ENCODE assay signal across 12 cellular contexts in the genomic region with DNA sequence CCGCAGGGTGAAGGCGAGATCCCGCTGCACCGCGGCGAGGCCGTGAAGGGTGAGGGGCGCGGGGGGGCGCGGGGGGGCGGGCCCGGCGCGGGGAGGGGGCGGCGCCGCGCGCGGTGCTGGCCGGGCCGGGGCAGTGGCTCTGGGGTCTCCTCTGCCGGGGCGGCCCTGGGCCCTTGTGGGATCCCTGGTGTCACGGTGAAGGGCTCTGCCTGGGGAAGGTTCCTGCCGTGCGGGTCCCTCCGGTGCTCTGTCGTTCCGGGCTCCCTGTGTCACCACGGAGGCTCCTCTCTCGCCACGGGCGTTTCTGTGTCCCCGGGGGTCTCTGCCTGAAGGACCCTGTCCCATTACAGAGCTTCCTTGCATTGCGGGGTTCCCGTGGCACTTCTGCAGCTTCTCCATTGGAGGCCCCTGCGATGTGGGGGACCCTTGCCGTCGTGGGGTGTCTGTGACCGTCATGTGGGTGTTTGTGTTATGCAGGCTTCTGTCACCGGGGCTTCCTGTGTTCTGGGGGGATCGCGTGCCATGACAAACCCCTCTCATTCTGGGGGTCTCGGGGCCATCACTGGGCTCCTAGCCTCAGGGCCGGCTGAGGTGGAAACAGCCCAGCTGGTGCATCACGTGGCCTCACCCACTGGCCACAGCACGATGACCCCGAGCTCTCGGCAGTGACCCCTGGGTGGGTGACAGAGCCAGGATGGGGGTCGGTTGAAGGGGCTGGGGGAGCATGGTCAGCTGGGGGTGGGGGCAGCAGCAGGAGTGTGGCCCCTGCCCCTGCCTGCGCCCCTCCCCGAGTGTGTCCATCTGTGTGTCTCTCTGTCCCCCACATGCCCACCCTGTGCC. TPM values are rescaled to one million over a fixed set of nuclear protein-coding genes. Genes with fewer than 3 reads are reported as not detected.
A peak's percentile ranks its signal among the peaks of the same experiment; 100 is the strongest.
DNase-seq lines count a peak whose midpoint lies in the region; ATAC-seq, FAIRE-seq and TF ChIP-seq lines count a peak whose summit lies in the region.
"Had no signal": no experiment of that assay in that cellular context is flagged by ENCODE, and none has a peak within 500 bp of the region (broad histone marks: within the 10 kb centered on the region; RNA-seq: fewer than 3 reads in every experiment).

No MANE protein-coding gene starts in this region.

- no peak for TF ChIP-seq RAD21 in H1 (IDR thresholded peaks at IDR 0.05 in 1 of 2, conservative IDR thresholded peaks at IDR 0.05 in 1 of 2; ENCODE audit: low read depth in 2 of 2, low read length in 2 of 2)

- H3K14ac ChIP-seq in H1 (ENCODE audit: insufficient read length) (no peak overlapping the region), mesenchymal stem cell (ENCODE audit: low read length in 2 of 2) (peak overlapping the region in 1 of 2 experiments; percentile 48)

- H3K27ac ChIP-seq in H1 (ENCODE audit: low read depth, low read length) (no peak overlapping the region), mesenchymal stem cell (ENCODE audit: low read length, poor library complexity, severe bottlenecking) (no peak overlapping the region)
- H3K27ac ChIP-seq: 22Rv1 had no signal

- H2BK20ac ChIP-seq in H1 (ENCODE audit: low read length) = no peak overlapping the region

- no peak overlapping the region for H4K8ac ChIP-seq in H1 (ENCODE audit: extremely low read depth, insufficient read depth, low read length)
- no peak overlapping the region for H4K8ac ChIP-seq in mesenchymal stem cell (ENCODE audit: low read length)

- CTCF ChIA-PET in H1 (lab: Charles Lee; ENCODE audit: partially characterized antibody) = interaction anchor here (0.6 to 11.2 kb wide), 10 partner anchors 22 to 868 kb away, joined by 3 to 281 read pairs (median 6); partner anchors contain the start of genes ARSA and SYCE3

- no peak overlapping the region for H3K56ac ChIP-seq in H1 (replicated peaks; ENCODE audit: insufficient read length, low read depth, low read length)

- H3K23ac ChIP-seq in H1 (ENCODE audit: insufficient read length) (no peak overlapping the region), mesenchymal stem cell (ENCODE audit: low read length in 2 of 2) (no peak overlapping the region)

- H3K4ac ChIP-seq in H1 (replicated peaks; ENCODE audit: insufficient read length, low read depth, low read length) = no peak overlapping the region
- no peak overlapping the region for H3K4ac ChIP-seq in mesenchymal stem cell (ENCODE audit: low read depth in 1 of 2, low read length in 2 of 2)

- TF ChIP-seq CTCF in H1 (IDR thresholded peaks at IDR 0.05; ENCODE audit: control extremely low read depth in 1 of 3, insufficient read depth in 1 of 3, low read depth in 1 of 3, low read length in 3 of 3) (no peak), type B pancreatic cell (conservative IDR thresholded peaks at IDR 0.05) (no peak)

- H3K36me3 Mint-ChIP-seq in type B pancreatic cell = peaks cover 7% of the 10 kb centered on the region
- H3K36me3 Mint-ChIP-seq: naive thymus-derived CD8-positive, alpha-beta T cell had no signal

- H2AK5ac ChIP-seq in H1 (ENCODE audit: low read depth, low read length) (no peak overlapping the region), mesenchymal stem cell (ENCODE audit: low read length, severe bottlenecking) (no peak overlapping the region)

- peak; percentile 48 for DNase-seq in DMS53 (lab: John Stamatoyannopoulos, UW)
- no peak for DNase-seq in DMS53 treated with DMSO at 0.1 percent for 48 hours (lab: John Stamatoyannopoulos, UW; ENCODE audit: unreplicated experiment)
- DNase-seq in H1 (ENCODE audit: low read depth in 1 of 2, low spot score in 2 of 2) = no peak
- no peak for DNase-seq in mesenchymal stem cell
- no peak for DNase-seq in type B pancreatic cell (ENCODE audit: extremely low spot score, unreplicated experiment)
- DNase-seq: activated T-cell treated with anti-CD3 and anti-CD28 coated beads, Interleukin-2, amount 50 U/mL, for 1 hour had no signal

- H3K4me1 Mint-ChIP-seq in type B pancreatic cell (ENCODE audit: unreplicated experiment) = peaks cover 15% of the 10 kb centered on the region

- H3K9ac ChIP-seq in H1 (replicated peaks in 1 of 4; ENCODE audit: extremely low read depth in 1 of 4, low read depth in 3 of 4, low read length in 3 of 4) (no peak overlapping the region), mesenchymal stem cell (ENCODE audit: low read length) (peak overlapping the region; percentile 72)

- no peak for TF ChIP-seq EP300 in H1 (IDR thresholded peaks at IDR 0.05; ENCODE audit: borderline replicate concordance in 1 of 2, low read depth in 2 of 2, low read length in 2 of 2)

- no peak for FAIRE-seq in H1 (lab: Jason Lieb, UNC)

- ATAC-seq in HG03045 (IDR thresholded peaks at IDR 0.05; ENCODE audit: unreplicated experiment) (no peak), GM21737 (IDR thresholded peaks at IDR 0.05; ENCODE audit: unreplicated experiment) (no peak), HG03095 (IDR thresholded peaks at IDR 0.05; ENCODE audit: unreplicated experiment) (no peak)
- ATAC-seq: naive thymus-derived CD8-positive, alpha-beta T cell had no signal

- H2BK120ac ChIP-seq in H1 (replicated peaks; ENCODE audit: low read depth, low read length) (no peak overlapping the region), mesenchymal stem cell (ENCODE audit: low read depth, low read length) (no peak overlapping the region)

- H3K27me3 ChIP-seq in H1 (replicated peaks in 1 of 4; ENCODE audit: control insufficient read depth in 3 of 4, extremely low read depth in 1 of 4, insufficient read depth in 3 of 4, low read length in 3 of 4) = peaks cover 6 to 24% (median 14%) of the 10 kb centered on the region in 4 experiments; a peak in 6 of 7 replicates
- H3K27me3 ChIP-seq in mesenchymal stem cell (ENCODE audit: control insufficient read depth in 1 of 2, insufficient read depth in 1 of 2, low read length in 2 of 2) = peaks cover 27 to 29% of the 10 kb centered on the region in 2 experiments

- H2BK15ac ChIP-seq in H1 (ENCODE audit: low read length) = no peak overlapping the region
- H2BK15ac ChIP-seq in mesenchymal stem cell (ENCODE audit: low read depth, poor library complexity, severe bottlenecking) = no peak overlapping the region

- H3K23me2 ChIP-seq in H1 (ENCODE audit: low read depth, low read length) = peaks cover 2% of the 10 kb centered on the region; the same call in 1 of the 2 replicates

- POLR2A ChIA-PET in H1 (lab: Charles Lee; ENCODE audit: partially characterized antibody) = interaction anchor here (1.6 kb wide), 1 partner anchor 70 kb away, joined by 4 read pairs; no protein-coding TSS in a partner anchor

- WGBS in H1 (ENCODE audit: extremely low coverage in 1 of 2, insufficient coverage in 1 of 2, insufficient read length in 1 of 2, insufficient replicate concordance in 2 of 2, low coverage in 1 of 2, low lambda C conversion rate in 2 of 2, missing lambda C conversion rate in 1 of 2), 2 experiments = 39% methylated on average over 24 of the region's 54 CpGs; no CpG with 5 or more reads in 1 of the 2 experiments
- WGBS in mesenchymal stem cell = 38% methylated on average over 26 of the region's 54 CpGs

- H3K4me3 ChIP-seq in H1 (ENCODE audit: extremely low read depth in 1 of 4, insufficient read depth in 2 of 4, low read depth in 3 of 4, low read length in 4 of 4) (peak overlapping the region in 3 of 4 experiments; percentile 11 to 54 (median 29); a peak in 5 of 8 replicates), mesenchymal stem cell (ENCODE audit: insufficient read depth in 1 of 2, low read depth in 1 of 2, low read length in 2 of 2) (peak overlapping the region; percentile 54 to 81)

- no peak overlapping the region for H4K5ac ChIP-seq in H1 (ENCODE audit: insufficient read length, low read depth, low read length)

- H3K4me1 ChIP-seq in H1 (replicated peaks in 1 of 4; ENCODE audit: control insufficient read depth in 3 of 4, insufficient read depth in 4 of 4, low read length in 3 of 4) = peaks cover 0 to 10% (median 0%) of the 10 kb centered on the region in 4 experiments; a peak in 4 of 7 replicates
- H3K4me1 ChIP-seq in mesenchymal stem cell (ENCODE audit: control insufficient read depth, insufficient read depth, low read depth, low read length) = peaks cover 19% of the 10 kb centered on the region

- no peak overlapping the region for H2AFZ ChIP-seq in H1 (ENCODE audit: low read length)
- no peak overlapping the region for H2AFZ ChIP-seq in mesenchymal stem cell (ENCODE audit: low read depth, low read length)

- TF ChIP-seq POLR2A in H1 (IDR thresholded peaks at IDR 0.05; ENCODE audit: control extremely low read depth in 1 of 2, low read depth in 2 of 2, low read length in 2 of 2) = no peak

- H4K91ac ChIP-seq in H1 (replicated peaks; ENCODE audit: insufficient read length, low read length) (no peak overlapping the region), mesenchymal stem cell (ENCODE audit: low read length) (no peak overlapping the region)

- peaks cover 0 to 2% (median 0%) of the 10 kb centered on the region in 4 experiments; a peak in 1 of 8 replicates for H3K36me3 ChIP-seq in H1 (ENCODE audit: control insufficient read depth in 2 of 4, insufficient read depth in 4 of 4, low read length in 3 of 4)
- H3K36me3 ChIP-seq in mesenchymal stem cell (ENCODE audit: control insufficient read depth in 1 of 2, insufficient read depth in 2 of 2, low read depth in 1 of 2, low read length in 2 of 2) = peaks cover 0 to 5% of the 10 kb centered on the region in 2 experiments

- H3K4me3 Mint-ChIP-seq in type B pancreatic cell = peak overlapping the region; percentile 80

- H3K9me3 ChIP-seq in H1 (ENCODE audit: insufficient read depth in 2 of 2, low read depth in 1 of 2, low read length in 1 of 2) = no peaks in the 10 kb centered on the region
- no peaks in the 10 kb centered on the region for H3K9me3 ChIP-seq in mesenchymal stem cell (ENCODE audit: control insufficient read depth, low read length)

- H3K27ac Mint-ChIP-seq in type B pancreatic cell = no peak overlapping the region

- H2BK5ac ChIP-seq in H1 (ENCODE audit: low read depth, low read length) = no peak overlapping the region
- no peak overlapping the region for H2BK5ac ChIP-seq in mesenchymal stem cell (ENCODE audit: low read depth, low read length, poor library complexity, severe bottlenecking)

- H3K4me2 ChIP-seq in H1 (ENCODE audit: insufficient read depth in 1 of 2, low read depth in 2 of 2, low read length in 2 of 2) (peak overlapping the region; percentile 34 to 60; a peak in 3 of 4 replicates), mesenchymal stem cell (ENCODE audit: low read length, poor library complexity, severe bottlenecking) (peak overlapping the region; percentile 63)

- H3K9me3 Mint-ChIP-seq in type B pancreatic cell = no peaks in the 10 kb centered on the region
- H3K9me3 Mint-ChIP-seq: naive thymus-derived CD8-positive, alpha-beta T cell had no signal

- no peaks in the 10 kb centered on the region for H3K79me2 ChIP-seq in H1 (ENCODE audit: control insufficient read depth in 1 of 2, insufficient read depth in 2 of 2, low read length in 2 of 2)

- H3K18ac ChIP-seq in H1 (ENCODE audit: extremely low read depth, low read length) (no peak overlapping the region), mesenchymal stem cell (ENCODE audit: low read depth in 1 of 2, low read length in 2 of 2) (peak overlapping the region in 1 of 2 experiments; percentile 4)

- H2BK12ac ChIP-seq in H1 (ENCODE audit: low read depth, low read length) (no peak overlapping the region), mesenchymal stem cell (ENCODE audit: low read length in 2 of 2) (no peak overlapping the region)

- peaks cover 5 to 19% of the 10 kb centered on the region in 2 experiments for H4K20me1 ChIP-seq in H1 (replicated peaks in 1 of 2; ENCODE audit: control insufficient read depth in 1 of 2, insufficient read depth in 2 of 2, low read length in 2 of 2)

- peaks cover 3% of the 10 kb centered on the region for H3K27me3 Mint-ChIP-seq in type B pancreatic cell

- no peaks in the 10 kb centered on the region for H3K79me1 ChIP-seq in H1 (ENCODE audit: low read depth, low read length)
- peaks cover 2% of the 10 kb centered on the region for H3K79me1 ChIP-seq in mesenchymal stem cell (replicated peaks; ENCODE audit: low read length, poor library complexity, severe bottlenecking)

RNA-seq across cellular contexts. Expression of gene SHANK3, which starts 25.3 kb away (rescaled TPM):
- 6.0 and 6.3 TPM in 2 replicates for total RNA-seq in H1 (2021; fragmentation: NEBNext Ultra II Directional; extraction: Animal tissue kit (Norgen Biotek cat#: 25700))
- 1.5 and 2.8 TPM in 2 replicates for polyA plus RNA-seq in H1 (2011; rRNA removed)
- polyA plus RNA-seq in H1 (2011; cell fraction: cytosol; rRNA removed) = 2.0 TPM
- 5.4 TPM for polyA plus RNA-seq in H1 (2011; cell fraction: nucleus; rRNA removed)
- polyA plus RNA-seq in H1 (2012, experiment 1 of 2) = 2.9 to 5.2 TPM (median 4.1 TPM) in 4 replicates
- polyA plus RNA-seq in H1 (2012, experiment 2 of 2) = 2.5 TPM
- 1.7 TPM for polyA plus RNA-seq in H1 (2013, experiment 1 of 2)
- polyA plus RNA-seq in H1 (2013, experiment 2 of 2) = 1.7 TPM
- 1.4 and 2.2 TPM in 2 replicates for polyA minus RNA-seq in H1 (2011; rRNA and poly(A)+ RNA removed)
- 2.9 TPM for polyA minus RNA-seq in H1 (2011; cell fraction: cytosol; rRNA and poly(A)+ RNA removed)
- 4.6 TPM for polyA minus RNA-seq in H1 (2011; cell fraction: nucleus; rRNA and poly(A)+ RNA removed)
- 2.1 TPM for polyA plus RNA-seq in mesenchymal stem cell (2013, experiment 1 of 2)
- polyA plus RNA-seq in mesenchymal stem cell (2013, experiment 2 of 2) = 2.1 TPM
- total RNA-seq in type B pancreatic cell (ENCODE audit: low replicate concordance) = 6.8 and 13.1 TPM in 2 replicates
- polyA plus RNA-seq: naive thymus-derived CD8-positive, alpha-beta T cell had no signal

RNA-seq across cellular contexts. Expression of gene ACR, which starts 40.1 kb away (rescaled TPM):
- 0.56 TPM in 1 of 2 replicates, not detected in the other for total RNA-seq in H1 (2021; fragmentation: NEBNext Ultra II Directional; extraction: Animal tissue kit (Norgen Biotek cat#: 25700))
- 0.05 TPM in 1 of 2 replicates, not detected in the other for polyA plus RNA-seq in H1 (2011; rRNA removed)
- not detected for polyA plus RNA-seq in H1 (2011; cell fraction: cytosol; rRNA removed)
- polyA plus RNA-seq in H1 (2011; cell fraction: nucleus; rRNA removed) = 0.73 TPM
- 0.18 TPM in 1 of 4 replicates, not detected in the others for polyA plus RNA-seq in H1 (2012, experiment 1 of 2)
- polyA plus RNA-seq in H1 (2012, experiment 2 of 2) = not detected
- not detected for polyA plus RNA-seq in H1 (2013, experiment 1 of 2)
- not detected for polyA plus RNA-seq in H1 (2013, experiment 2 of 2)
- not detected in 2 replicates for polyA minus RNA-seq in H1 (2011; rRNA and poly(A)+ RNA removed)
- not detected for polyA minus RNA-seq in H1 (2011; cell fraction: cytosol; rRNA and poly(A)+ RNA removed)
- polyA minus RNA-seq in H1 (2011; cell fraction: nucleus; rRNA and poly(A)+ RNA removed) = not detected
- 0.03 TPM for polyA plus RNA-seq in mesenchymal stem cell (2013, experiment 1 of 2)
- not detected for polyA plus RNA-seq in mesenchymal stem cell (2013, experiment 2 of 2)
- total RNA-seq in type B pancreatic cell (ENCODE audit: low replicate concordance) = 0.19 and 0.22 TPM in 2 replicates
- total RNA-seq: naive thymus-derived CD8-positive, alpha-beta T cell; SK-MEL-5 had no signal
- polyA plus RNA-seq: naive thymus-derived CD8-positive, alpha-beta T cell had no signal
